19 cellular contexts compared by ENCODE assay signal in genomic region chr5:112247930-112248329, GRCh38.
A peak's percentile ranks its signal among the peaks of the same experiment; 100 is the strongest.
DNase-seq lines count a peak whose midpoint lies in the region; ATAC-seq and TF ChIP-seq lines count a peak whose summit lies in the region.
"Had no signal": no experiment of that assay in that cellular context is flagged by ENCODE, and none has a peak within 500 bp of the region (broad histone marks: within the 10 kb centered on the region; RNA-seq: fewer than 3 reads in every experiment).

No MANE protein-coding gene starts in this region.

- H3K27me3 ChIP-seq in breast epithelium: no peaks in the 10 kb centered on the region
- no peaks in the 10 kb centered on the region for H3K27me3 ChIP-seq in right atrium auricular region
- peaks cover 0 to 4% of the 10 kb centered on the region in 2 donors for H3K27me3 ChIP-seq in left lung
- H3K27me3 ChIP-seq in thyroid gland: no peaks in the 10 kb centered on the region
- no peaks in the 10 kb centered on the region for H3K27me3 ChIP-seq in ovary
- H3K27me3 ChIP-seq: BLaER1 treated with 17β-estradiol and CSF1 and Interleukin-3, amounts not matched to agents 10 nM and 100 nM had no signal

- H3K4me3 Mint-ChIP-seq in MCF 10A (ENCODE audit: unreplicated experiment): peak overlapping the region; percentile 12
- H3K4me3 Mint-ChIP-seq: CD8-positive, alpha-beta T cell had no signal

- no peak for TF ChIP-seq POLR2A in breast epithelium (IDR thresholded peaks at IDR 0.05)
- no peak for TF ChIP-seq POLR2A in thyroid gland (IDR thresholded peaks at IDR 0.05)
- no peak for TF ChIP-seq POLR2A in ovary (IDR thresholded peaks at IDR 0.05)

- no peak for TF ChIP-seq EP300 in ovary (IDR thresholded peaks at IDR 0.05)

- no TSS peak for BruUV-seq in MCF 10A (replicated peaks; lab: Mats Ljungman, UMichigan)

- TF ChIP-seq CTCF in MCF 10A (IDR thresholded peaks at IDR 0.05; ENCODE audit: unreplicated experiment): no peak
- no peak for TF ChIP-seq CTCF in breast epithelium (IDR thresholded peaks at IDR 0.05)
- no peak for TF ChIP-seq CTCF in right atrium auricular region (IDR thresholded peaks at IDR 0.05)
- no peak for TF ChIP-seq CTCF in left lung (IDR thresholded peaks at IDR 0.05)
- TF ChIP-seq CTCF in thyroid gland (IDR thresholded peaks at IDR 0.05): no peak
- TF ChIP-seq CTCF in ovary (IDR thresholded peaks at IDR 0.05): no peak

- peak overlapping the region; percentile 71 for H3K27ac Mint-ChIP-seq in MCF 10A (ENCODE audit: low read depth, unreplicated experiment)
- H3K27ac Mint-ChIP-seq: CD8-positive, alpha-beta T cell had no signal

- H3K4me1 Mint-ChIP-seq in MCF 10A (ENCODE audit: insufficient read depth, unreplicated experiment): peaks cover 33% of the 10 kb centered on the region

- H3K9me3 ChIP-seq in breast epithelium: no peaks in the 10 kb centered on the region
- no peaks in the 10 kb centered on the region for H3K9me3 ChIP-seq in right atrium auricular region
- H3K9me3 ChIP-seq in left lung: no peaks in the 10 kb centered on the region
- H3K9me3 ChIP-seq in thyroid gland: no peaks in the 10 kb centered on the region
- H3K9me3 ChIP-seq in ovary: no peaks in the 10 kb centered on the region
- H3K9me3 ChIP-seq: BLaER1 treated with 17β-estradiol and CSF1 and Interleukin-3, amounts not matched to agents 10 nM and 100 nM; HAP-1 had no signal

- H3K27me3 Mint-ChIP-seq in MCF 10A (ENCODE audit: insufficient read depth, unreplicated experiment): no peaks in the 10 kb centered on the region

- H3K36me3 ChIP-seq in breast epithelium (no peaks in the 10 kb centered on the region), right atrium auricular region (no peaks in the 10 kb centered on the region), left lung (no peaks in the 10 kb centered on the region), thyroid gland (no peaks in the 10 kb centered on the region), ovary (no peaks in the 10 kb centered on the region)
- H3K36me3 ChIP-seq: BLaER1 treated with 17β-estradiol and CSF1 and Interleukin-3, amounts not matched to agents 10 nM and 100 nM; HAP-1 had no signal

- H3K4me1 ChIP-seq in breast epithelium: no peaks in the 10 kb centered on the region
- H3K4me1 ChIP-seq in right atrium auricular region: peaks cover 0 to 13% of the 10 kb centered on the region in 2 donors
- no peaks in the 10 kb centered on the region for H3K4me1 ChIP-seq in left lung
- H3K4me1 ChIP-seq in thyroid gland: peaks cover 24 to 26% of the 10 kb centered on the region in 2 donors
- H3K4me1 ChIP-seq in ovary (ENCODE audit: insufficient read depth): no peaks in the 10 kb centered on the region
- H3K4me1 ChIP-seq: BLaER1 treated with 17β-estradiol and CSF1 and Interleukin-3, amounts not matched to agents 10 nM and 100 nM; HAP-1 had no signal

- H3K27ac ChIP-seq in breast epithelium (no peak overlapping the region), right atrium auricular region (peak overlapping the region; percentile 0 to 70), left lung (no peak overlapping the region), thyroid gland (peak overlapping the region; percentile 68 to 76 (median 72)), ovary (no peak overlapping the region)
- H3K27ac ChIP-seq: BLaER1 treated with 17β-estradiol and CSF1 and Interleukin-3, amounts not matched to agents 10 nM and 100 nM; GM23248 had no signal

- ATAC-seq in left lung (peak; percentile 48), SK-N-SH treated with all-trans-retinoic acid at 6 μM for 48 hours (no peak)
- ATAC-seq: CD8-positive, alpha-beta T cell; GM12878 had no signal

- POLR2A ChIA-PET in MCF 10A (lab: Yijun Ruan, JAX): interaction anchor here (0.9 to 1.2 kb wide), 4 partner anchors 15 to 78 kb away, joined by 3 to 8 read pairs (median 4); no protein-coding TSS in a partner anchor

- CTCF ChIA-PET in MCF 10A (lab: Yijun Ruan, JAX): interaction anchor here (1.1 kb wide), 1 partner anchor 11 kb away, joined by 3 read pairs; no protein-coding TSS in a partner anchor

- intact Hi-C loops in MCF 10A (cut with micrococcal nuclease): no loop called here
- intact Hi-C loops in breast epithelium (cut with DNase I; ENCODE audit: low total_unique reads): no loop called here
- intact Hi-C loops in cardiac septum (cut with DNase I): no loop called here
- intact Hi-C loops in left lung (cut with DNase I): no loop called here
- intact Hi-C loops in thyroid gland (cut with DNase I): no loop called here
- intact Hi-C loops in ovary (cut with DNase I): no loop called here

- H3K9me3 Mint-ChIP-seq in MCF 10A (ENCODE audit: unreplicated experiment): no peaks in the 10 kb centered on the region
- H3K9me3 Mint-ChIP-seq: CD8-positive, alpha-beta T cell had no signal

- no peak for DNase-seq in MCF 10A (ENCODE audit: unreplicated experiment)
- DNase-seq in breast epithelium (ENCODE audit: low spot score in 2 of 2): no peak
- DNase-seq in right atrium auricular region (ENCODE audit: low spot score): no peak
- no peak for DNase-seq in cardiac septum (ENCODE audit: low spot score)
- DNase-seq in left lung: no peak
- DNase-seq in thyroid gland: peak in 1 of 2 donors; percentile 20
- no peak for DNase-seq in ovary
- DNase-seq: 8988T; CD8-positive, alpha-beta T cell; COR-L47; DMS 273 treated with DMSO at 0.1 percent for 48 hours; DMS53; DND-41; EL; GM23248 had no signal

- H3K4me3 ChIP-seq in breast epithelium (no peak overlapping the region), right atrium auricular region (no peak overlapping the region), left lung (no peak overlapping the region), thyroid gland (replicated peaks in 1 of 3) (no peak overlapping the region), ovary (no peak overlapping the region)
- H3K4me3 ChIP-seq: BLaER1 treated with 17β-estradiol and CSF1 and Interleukin-3, amounts not matched to agents 10 nM and 100 nM; GM12878; GM23248; HAP-1 had no signal

- H3K36me3 Mint-ChIP-seq in MCF 10A (ENCODE audit: insufficient read depth, unreplicated experiment): peaks cover 15% of the 10 kb centered on the region
- H3K36me3 Mint-ChIP-seq: CD8-positive, alpha-beta T cell had no signal

TF ChIP-seq in SK-N-SH treated with all-trans-retinoic acid at 6 μM for 48 hours, 23 proteins besides CTCF, POLR2A, EP300 and RAD21 (continues in another document):
- no peak for TF ChIP-seq ISL1 (CRISPR knock-in tag; IDR thresholded peaks at IDR 0.05)
- TF ChIP-seq POU6F1 (CRISPR knock-in tag; IDR thresholded peaks at IDR 0.05; ENCODE audit: borderline replicate concordance, low read depth): no peak
- no peak for TF ChIP-seq BACH2 (CRISPR knock-in tag; IDR thresholded peaks at IDR 0.05; ENCODE audit: borderline replicate concordance)
- no peak for TF ChIP-seq CSRNP3 (CRISPR knock-in tag; IDR thresholded peaks at IDR 0.05)
- no peak for TF ChIP-seq TSHZ2 (CRISPR knock-in tag; IDR thresholded peaks at IDR 0.05)
- TF ChIP-seq ZNF70 (CRISPR knock-in tag; IDR thresholded peaks at IDR 0.05): no peak
- no peak for TF ChIP-seq ESRRG (CRISPR knock-in tag; IDR thresholded peaks at IDR 0.05)
- TF ChIP-seq PPARA (CRISPR knock-in tag; IDR thresholded peaks at IDR 0.05; ENCODE audit: borderline replicate concordance): no peak
- TF ChIP-seq RARB (CRISPR knock-in tag; IDR thresholded peaks at IDR 0.05): no peak
- TF ChIP-seq ZNF8 (CRISPR knock-in tag; IDR thresholded peaks at IDR 0.05): no peak
- TF ChIP-seq ZC3H10 (CRISPR knock-in tag; IDR thresholded peaks at IDR 0.05): no peak

Comparison
In these comparisons a context has a peak if more than half of its experiments do, and no peak if none do; other contexts are left out.
1. H3K27ac ChIP-seq: peak in right atrium auricular region (2 of 2) and thyroid gland (3 of 3); none in breast epithelium (0 of 2), left lung (0 of 2) and ovary (0 of 2).